ENCODE assay signal across 1 cellular context in the genomic region with DNA sequence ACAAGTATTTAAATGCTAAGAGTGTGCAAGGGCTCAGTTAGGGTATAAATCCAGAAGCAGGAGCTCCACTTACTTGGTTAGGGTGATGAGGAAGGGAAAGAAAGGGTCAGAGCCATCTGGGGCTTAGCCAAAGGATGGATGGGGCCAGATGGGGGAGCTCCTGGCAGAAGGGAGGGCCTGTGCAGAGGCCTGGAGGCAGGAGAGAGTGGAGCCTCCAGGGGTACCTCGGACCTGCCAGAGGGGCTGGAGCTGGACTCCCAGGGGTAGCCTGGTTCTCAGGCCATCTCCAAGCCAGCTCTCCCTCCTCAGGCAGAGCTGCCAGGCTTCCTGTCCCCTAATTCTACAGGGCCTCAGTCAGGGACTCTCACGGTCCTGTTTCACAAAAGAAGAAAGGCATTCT.
TF ChIP-seq lines count a peak whose summit lies in the region.

No MANE protein-coding gene starts in this region.

TF ChIP-seq in IMR-90, 13 proteins besides CTCF, POLR2A, EP300 and RAD21 (continued from another document):
- TF ChIP-seq, protein P1, sequence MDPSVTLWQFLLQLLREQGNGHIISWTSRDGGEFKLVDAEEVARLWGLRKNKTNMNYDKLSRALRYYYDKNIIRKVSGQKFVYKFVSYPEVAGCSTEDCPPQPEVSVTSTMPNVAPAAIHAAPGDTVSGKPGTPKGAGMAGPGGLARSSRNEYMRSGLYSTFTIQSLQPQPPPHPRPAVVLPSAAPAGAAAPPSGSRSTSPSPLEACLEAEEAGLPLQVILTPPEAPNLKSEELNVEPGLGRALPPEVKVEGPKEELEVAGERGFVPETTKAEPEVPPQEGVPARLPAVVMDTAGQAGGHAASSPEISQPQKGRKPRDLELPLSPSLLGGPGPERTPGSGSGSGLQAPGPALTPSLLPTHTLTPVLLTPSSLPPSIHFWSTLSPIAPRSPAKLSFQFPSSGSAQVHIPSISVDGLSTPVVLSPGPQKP (IDR thresholded peaks at IDR 0.05; ENCODE audit: borderline replicate concordance, low read depth, low read length) = no peak
